ENCODE assay signal across 8 cellular contexts in genomic region chr10:73803680-73804286, GRCh38. TPM values are rescaled to one million over a fixed set of nuclear protein-coding genes. Genes with fewer than 3 reads are reported as not detected.
A peak's percentile ranks its signal among the peaks of the same experiment; 100 is the strongest.
DNase-seq lines count a peak whose midpoint lies in the region; ATAC-seq and TF ChIP-seq lines count a peak whose summit lies in the region.
"Had no signal": no experiment of that assay in that cellular context is flagged by ENCODE, and none has a peak within 500 bp of the region (broad histone marks: within the 10 kb centered on the region; RNA-seq: fewer than 3 reads in every experiment).

No MANE protein-coding gene starts in this region.

- H3K36me3 Mint-ChIP-seq in neural crest cell (ENCODE audit: low read depth), result peaks cover 6% of the 10 kb centered on the region

- H3K9me3 Mint-ChIP-seq in neural crest cell, result no peaks in the 10 kb centered on the region

- no peak overlapping the region for H3K4me3 ChIP-seq in sigmoid colon

- intact Hi-C loops in sigmoid colon (cut with DNase I), result no loop called here

- H3K4me3 Mint-ChIP-seq in neural crest cell, result peak overlapping the region; percentile 2

- no peaks in the 10 kb centered on the region for H3K27me3 Mint-ChIP-seq in neural crest cell (ENCODE audit: low read depth)

- H3K4me1 ChIP-seq in sigmoid colon, result peaks cover 0 to 18% (median 6%) of the 10 kb centered on the region in 4 donors

- ATAC-seq in GM18511 (IDR thresholded peaks at IDR 0.05; ENCODE audit: unreplicated experiment), result peak; percentile 76
- peak; percentile 62 for ATAC-seq in GM21576 (IDR thresholded peaks at IDR 0.05; ENCODE audit: unreplicated experiment)

- TF ChIP-seq POLR2A in sigmoid colon (IDR thresholded peaks at IDR 0.05), result no peak

- POLR2A ChIA-PET in RWPE1 (lab: Yijun Ruan, JAX; ENCODE audit: low non-redundant PET), result no interaction called here

- no peaks in the 10 kb centered on the region for H3K9me3 ChIP-seq in sigmoid colon

- H3K4me1 Mint-ChIP-seq in neural crest cell, result peaks cover 4% of the 10 kb centered on the region

- CTCF ChIA-PET in RWPE1 (lab: Yijun Ruan, JAX), result interaction anchor here (0.7 kb wide), 1 partner anchor 9 kb away, joined by 4 read pairs; no protein-coding TSS in a partner anchor

- no peaks in the 10 kb centered on the region for H3K27me3 ChIP-seq in sigmoid colon

- no peak for TF ChIP-seq CTCF in RWPE1 (conservative IDR thresholded peaks at IDR 0.05; ENCODE audit: low read depth)
- no peak for TF ChIP-seq CTCF in neural crest cell (conservative IDR thresholded peaks at IDR 0.05)
- TF ChIP-seq CTCF in sigmoid colon (IDR thresholded peaks at IDR 0.05), result no peak

- H3K27ac Mint-ChIP-seq in neural crest cell (ENCODE audit: unreplicated experiment), result no peak overlapping the region

- TF ChIP-seq EP300 in sigmoid colon (IDR thresholded peaks at IDR 0.05), result no peak

- H3K36me3 ChIP-seq in sigmoid colon, result peaks cover 58 to 100% (median 85%) of the 10 kb centered on the region in 4 donors

- H3K27ac ChIP-seq in RWPE1 (peak overlapping the region; percentile 40), sigmoid colon (no peak overlapping the region)

- no peak for DNase-seq in RWPE1 (ENCODE audit: low spot score)
- DNase-seq in neural crest cell (ENCODE audit: low read depth, low spot score), result no peak
- DNase-seq in NCI-H1105 (lab: John Stamatoyannopoulos, UW), result no peak
- no peak for DNase-seq in sigmoid colon
- DNase-seq in stimulated activated naive CD4-positive, alpha-beta T cell treated with Interleukin-2 at 50 U/mL for 16 hours (lab: John Stamatoyannopoulos, UW), result no peak
- DNase-seq: cortex of kidney had no signal

RNA-seq across cellular contexts. Expression of gene NDST2, which starts 7.6 kb away (rescaled TPM):
- total RNA-seq in neural crest cell, result 27.6 and 35.7 TPM in 2 replicates
- 10 to 100 TPM; 23.9 to 56.2 (median 28.3) TPM for total RNA-seq in sigmoid colon
- polyA plus RNA-seq in sigmoid colon, result 10 to 100 TPM in 2 of 3 donors, 1 to 10 TPM in 1; 3.9 to 21.0 (median 17.0) TPM

RNA-seq across cellular contexts. Expression of gene ZSWIM8, which starts 18.4 kb away (rescaled TPM):
- 74.9 and 75.7 TPM in 2 replicates for total RNA-seq in neural crest cell
- total RNA-seq in sigmoid colon, result 100 to 1,000 TPM in 1 of 4 donors, 10 to 100 TPM in 3; 42.5 to 138 (median 71.9) TPM
- polyA plus RNA-seq in sigmoid colon, result 10 to 100 TPM; 34.8 to 64.8 (median 40.2) TPM

RNA-seq across cellular contexts. Expression of gene CHCHD1, which starts 21.9 kb away (rescaled TPM):
- total RNA-seq in neural crest cell (34.8 and 38.9 TPM in 2 replicates), sigmoid colon (10 to 100 TPM; 28.1 to 36.6 (median 34.5) TPM)
- polyA plus RNA-seq in sigmoid colon, result 100 to 1,000 TPM in 1 of 3 donors, 10 to 100 TPM in 2; 76.9 to 134 (median 93.7) TPM

RNA-seq across cellular contexts. Expression of gene SEC24C, which starts 59.6 kb away (rescaled TPM):
- 81.4 and 85.9 TPM in 2 replicates for total RNA-seq in neural crest cell
- 10 to 100 TPM; 34.9 to 42.7 (median 39.0) TPM for total RNA-seq in sigmoid colon
- 10 to 100 TPM; 25.2 to 52.3 (median 29.8) TPM for polyA plus RNA-seq in sigmoid colon
